In the genomic region with DNA sequence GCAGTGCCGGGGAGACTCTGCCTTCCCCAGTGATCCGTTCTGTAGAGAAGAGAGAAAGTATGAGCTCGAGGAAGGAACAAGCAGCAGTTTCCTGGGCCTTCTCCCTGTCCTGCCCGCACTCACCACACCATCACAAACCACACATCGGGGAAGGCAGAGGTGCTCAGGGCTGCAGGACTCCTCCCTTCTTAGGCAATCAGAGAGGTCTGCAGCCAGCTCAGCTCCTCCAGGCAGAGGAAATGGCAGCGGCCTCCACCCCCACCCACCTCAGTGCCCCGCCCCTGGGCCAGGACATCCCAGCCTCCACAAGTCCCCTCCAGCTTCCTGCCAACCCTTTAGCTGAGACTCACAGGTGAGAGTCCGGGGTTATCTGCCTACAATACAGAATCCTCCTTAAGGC, we compare ENCODE assay signal across 8 cellular contexts. TPM values are rescaled to one million over a fixed set of nuclear protein-coding genes. Genes with fewer than 3 reads are reported as not detected.
A peak's percentile ranks its signal among the peaks of the same experiment; 100 is the strongest.
DNase-seq lines count a peak whose midpoint lies in the region; ATAC-seq, FAIRE-seq and TF ChIP-seq lines count a peak whose summit lies in the region.
"Had no signal": no experiment of that assay in that cellular context is flagged by ENCODE, and none has a peak within 500 bp of the region (broad histone marks: within the 10 kb centered on the region; RNA-seq: fewer than 3 reads in every experiment).

No MANE protein-coding gene starts in this region.

- dilution Hi-C loops in keratinocyte (cut with MboI; ENCODE audit: extremely low pct_ligation_motif_present, low sequenced_read_pairs), result no loop called here

- no peaks in the 10 kb centered on the region for H3K9me3 ChIP-seq in keratinocyte (ENCODE audit: control insufficient read depth, low read depth, low read length)

- H3K9me3 Mint-ChIP-seq in activated T-cell treated with anti-CD3 and anti-CD28 coated beads, Interleukin-2, amount 50 U/mL, for 24 hours, result no peaks in the 10 kb centered on the region
- no peaks in the 10 kb centered on the region for H3K9me3 Mint-ChIP-seq in stimulated activated naive CD8-positive, alpha-beta T cell treated with anti-CD3 and anti-CD28 coated beads, Interleukin-15, Interleukin-2, amounts not matched to agents 100 ng/mL and 50 ng/mL, for 24 hours

- H3K27ac Mint-ChIP-seq in activated T-cell treated with anti-CD3 and anti-CD28 coated beads, Interleukin-2, amount 50 U/mL, for 24 hours, result peak overlapping the region; percentile 86
- H3K27ac Mint-ChIP-seq in stimulated activated naive CD8-positive, alpha-beta T cell treated with anti-CD3 and anti-CD28 coated beads, Interleukin-15, Interleukin-2, amounts not matched to agents 100 ng/mL and 50 ng/mL, for 24 hours, result peak overlapping the region; percentile 49

- DNase-seq in NOMO-1 (lab: John Stamatoyannopoulos, UW; ENCODE audit: unreplicated experiment in 2 of 2) (peak; percentile 58 to 75), keratinocyte (ENCODE audit: low read depth, low spot score) (peak; percentile 38), AG08396 (ENCODE audit: low spot score) (no peak), GM13976 (ENCODE audit: low spot score) (no peak)
- DNase-seq in activated T-cell treated with anti-CD3 and anti-CD28 coated beads, Interleukin-2, amount 50 U/mL, for 24 hours, result peak; percentile 67

- peaks cover 32% of the 10 kb centered on the region for H3K4me1 ChIP-seq in keratinocyte (ENCODE audit: control insufficient read depth, extremely low read depth, insufficient read depth, low read length)

- peak overlapping the region; percentile 14 for H3K27ac ChIP-seq in keratinocyte (ENCODE audit: control insufficient read depth, insufficient read depth, low read length)

- H3K36me3 Mint-ChIP-seq in activated T-cell treated with anti-CD3 and anti-CD28 coated beads, Interleukin-2, amount 50 U/mL, for 24 hours (ENCODE audit: low read depth), result peaks cover 53% of the 10 kb centered on the region
- H3K36me3 Mint-ChIP-seq in stimulated activated naive CD8-positive, alpha-beta T cell treated with anti-CD3 and anti-CD28 coated beads, Interleukin-15, Interleukin-2, amounts not matched to agents 100 ng/mL and 50 ng/mL, for 24 hours (ENCODE audit: low read depth), result peaks cover 13% of the 10 kb centered on the region

- peaks cover 14 to 23% of the 10 kb centered on the region in 2 experiments for H3K36me3 ChIP-seq in keratinocyte (ENCODE audit: control insufficient read depth in 2 of 2, extremely low read depth in 1 of 2, insufficient read depth in 2 of 2, low read length in 2 of 2)

- no peak for ATAC-seq in GM18907 (IDR thresholded peaks at IDR 0.05; ENCODE audit: unreplicated experiment)

- H3K79me2 ChIP-seq in keratinocyte (ENCODE audit: control insufficient read depth, insufficient read depth, low read length), result peaks cover 17% of the 10 kb centered on the region

- in situ Hi-C loops in GM13976 (cut with MboI; ENCODE audit: low sequenced_read_pairs, unreplicated experiment), result no loop called here

- peak overlapping the region; percentile 82 for H3K4me2 ChIP-seq in keratinocyte (ENCODE audit: control insufficient read depth, extremely low read depth, insufficient read depth, low read depth, low read length)

- H3K9me1 ChIP-seq in keratinocyte (ENCODE audit: control insufficient read depth, extremely low read depth, insufficient read depth, low read length), result peaks cover 2% of the 10 kb centered on the region

- H2AFZ ChIP-seq in keratinocyte (ENCODE audit: control insufficient read depth, low read length), result no peak overlapping the region

- TF ChIP-seq CTCF in keratinocyte (optimal IDR thresholded peaks at IDR 0.05 in 1 of 3, IDR thresholded peaks at IDR 0.05 in 1 of 3, conservative IDR thresholded peaks at IDR 0.05 in 1 of 3; ENCODE audit: extremely low read depth in 1 of 3, insufficient read depth in 2 of 3, low read length in 3 of 3), result no peak
- TF ChIP-seq CTCF in GM13976 (IDR thresholded peaks at IDR 0.05; ENCODE audit: borderline replicate concordance, control extremely low read depth, extremely low read depth, insufficient read depth, missing control alignments), result no peak

- no peak overlapping the region for H3K4me3 ChIP-seq in keratinocyte (ENCODE audit: control insufficient read depth in 2 of 3, extremely low read depth in 1 of 3, insufficient read depth in 2 of 3, low read depth in 1 of 3, low read length in 3 of 3)

- H3K4me3 Mint-ChIP-seq in activated T-cell treated with anti-CD3 and anti-CD28 coated beads, Interleukin-2, amount 50 U/mL, for 24 hours, result peak overlapping the region; percentile 81
- H3K4me3 Mint-ChIP-seq in stimulated activated naive CD8-positive, alpha-beta T cell treated with anti-CD3 and anti-CD28 coated beads, Interleukin-15, Interleukin-2, amounts not matched to agents 100 ng/mL and 50 ng/mL, for 24 hours, result peak overlapping the region; percentile 41

- H3K27me3 ChIP-seq in keratinocyte (ENCODE audit: control insufficient read depth, extremely low read depth, insufficient read depth, low read length), result no peaks in the 10 kb centered on the region

- H3K9ac ChIP-seq in keratinocyte (ENCODE audit: control insufficient read depth, extremely low read depth, insufficient read depth, low read length), result peak overlapping the region; percentile 19

- peaks cover 72% of the 10 kb centered on the region for H3K4me1 Mint-ChIP-seq in activated T-cell treated with anti-CD3 and anti-CD28 coated beads, Interleukin-2, amount 50 U/mL, for 24 hours (ENCODE audit: low read depth)
- peaks cover 59% of the 10 kb centered on the region for H3K4me1 Mint-ChIP-seq in stimulated activated naive CD8-positive, alpha-beta T cell treated with anti-CD3 and anti-CD28 coated beads, Interleukin-15, Interleukin-2, amounts not matched to agents 100 ng/mL and 50 ng/mL, for 24 hours (ENCODE audit: low read depth)

- FAIRE-seq in keratinocyte (lab: Jason Lieb, UNC), result peak; percentile 67

- no peaks in the 10 kb centered on the region for H3K27me3 Mint-ChIP-seq in activated T-cell treated with anti-CD3 and anti-CD28 coated beads, Interleukin-2, amount 50 U/mL, for 24 hours
- no peaks in the 10 kb centered on the region for H3K27me3 Mint-ChIP-seq in stimulated activated naive CD8-positive, alpha-beta T cell treated with anti-CD3 and anti-CD28 coated beads, Interleukin-15, Interleukin-2, amounts not matched to agents 100 ng/mL and 50 ng/mL, for 24 hours

- no peaks in the 10 kb centered on the region for H4K20me1 ChIP-seq in keratinocyte (ENCODE audit: control insufficient read depth, extremely low read depth, insufficient read depth, low read length)

RNA-seq across cellular contexts. Expression of a gene that starts 2.0 kb away (rescaled TPM):
- polyA plus RNA-seq in keratinocyte, result 3.3 to 6.9 TPM (median 4.5 TPM) in 3 replicates
- 0.55 TPM for polyA plus RNA-seq in keratinocyte (2011; ENCODE audit: low read depth)
- 4.9 and 7.7 TPM in 2 replicates for polyA plus RNA-seq in keratinocyte (2011; cell fraction: cytosol; rRNA removed)
- polyA plus RNA-seq in keratinocyte (2011; cell fraction: nucleus; rRNA removed), result 9.8 and 13.4 TPM in 2 replicates
- polyA plus RNA-seq in keratinocyte (2012; ENCODE audit: low replicate concordance), result 3.4 and 4.7 TPM in 2 replicates
- polyA minus RNA-seq in keratinocyte, result 3.5 to 10.7 TPM (median 8.2 TPM) in 3 replicates
- 10.2 TPM for polyA minus RNA-seq in keratinocyte (2011; cell fraction: cytosol; rRNA and poly(A)+ RNA removed)
- polyA minus RNA-seq in keratinocyte (2011; cell fraction: nucleus; rRNA and poly(A)+ RNA removed), result 7.5 and 8.6 TPM in 2 replicates

RNA-seq across cellular contexts. Expression of a gene that starts 2.7 kb away (rescaled TPM):
- polyA plus RNA-seq in keratinocyte, result 63.5 to 88.7 TPM (median 75.9 TPM) in 3 replicates
- polyA plus RNA-seq in keratinocyte (2011; ENCODE audit: low read depth), result 6.9 TPM
- 73.2 and 93.1 TPM in 2 replicates for polyA plus RNA-seq in keratinocyte (2011; cell fraction: cytosol; rRNA removed)
- 79.9 and 94.3 TPM in 2 replicates for polyA plus RNA-seq in keratinocyte (2011; cell fraction: nucleus; rRNA removed)
- polyA plus RNA-seq in keratinocyte (2012; ENCODE audit: low replicate concordance), result 24.5 and 91.8 TPM in 2 replicates
- polyA minus RNA-seq in keratinocyte, result 91.3 to 211 TPM (median 91.5 TPM) in 3 replicates
- polyA minus RNA-seq in keratinocyte (2011; cell fraction: cytosol; rRNA and poly(A)+ RNA removed), result 151 TPM
- 32.8 and 36.8 TPM in 2 replicates for polyA minus RNA-seq in keratinocyte (2011; cell fraction: nucleus; rRNA and poly(A)+ RNA removed)

RNA-seq across cellular contexts. Expression of a gene that starts 27.1 kb away (rescaled TPM):
- 3.7 to 7.2 TPM (median 5.6 TPM) in 3 replicates for polyA plus RNA-seq in keratinocyte
- 1.4 TPM for polyA plus RNA-seq in keratinocyte (2011; ENCODE audit: low read depth)
- polyA plus RNA-seq in keratinocyte (2011; cell fraction: cytosol; rRNA removed), result 2.8 and 5.2 TPM in 2 replicates
- polyA plus RNA-seq in keratinocyte (2011; cell fraction: nucleus; rRNA removed), result 15.0 and 19.3 TPM in 2 replicates
- 7.5 and 9.9 TPM in 2 replicates for polyA plus RNA-seq in keratinocyte (2012; ENCODE audit: low replicate concordance)
- polyA minus RNA-seq in keratinocyte, result 5.7 to 15.0 TPM (median 6.5 TPM) in 3 replicates
- 15.9 TPM for polyA minus RNA-seq in keratinocyte (2011; cell fraction: cytosol; rRNA and poly(A)+ RNA removed)
- 26.8 and 29.5 TPM in 2 replicates for polyA minus RNA-seq in keratinocyte (2011; cell fraction: nucleus; rRNA and poly(A)+ RNA removed)

RNA-seq across cellular contexts. Expression of a gene that starts 27.6 kb away (rescaled TPM):
- 0.07 to 0.22 TPM (median 0.08 TPM) in 3 replicates for polyA plus RNA-seq in keratinocyte
- polyA plus RNA-seq in keratinocyte (2011; ENCODE audit: low read depth), result 0.40 TPM
- polyA plus RNA-seq in keratinocyte (2011; cell fraction: cytosol; rRNA removed), result 0.06 and 0.12 TPM in 2 replicates
- 0.27 and 0.28 TPM in 2 replicates for polyA plus RNA-seq in keratinocyte (2011; cell fraction: nucleus; rRNA removed)
- polyA plus RNA-seq in keratinocyte (2012; ENCODE audit: low replicate concordance), result 0.28 and 0.32 TPM in 2 replicates
- 0.20 to 0.35 TPM in 2 of 3 replicates, not detected in the other for polyA minus RNA-seq in keratinocyte
- polyA minus RNA-seq in keratinocyte (2011; cell fraction: cytosol; rRNA and poly(A)+ RNA removed), result not detected
- 0.16 and 1.8 TPM in 2 replicates for polyA minus RNA-seq in keratinocyte (2011; cell fraction: nucleus; rRNA and poly(A)+ RNA removed)
- polyA plus RNA-seq: endothelial cell of umbilical vein had no signal

Comparison
In these comparisons a context has a peak if more than half of its experiments do, and no peak if none do; other contexts are left out.
1. DNase-seq: peak in NOMO-1 (2 of 2), activated T-cell treated with anti-CD3 and anti-CD28 coated beads, Interleukin-2, amount 50 U/mL, for 24 hours (single experiment) and keratinocyte (single experiment); none in AG08396 (single experiment) and GM13976 (single experiment).